Comparison of ENCODE assay signal across 1 cellular context in genomic region chr10:88880287-88881094, GRCh38.
TF ChIP-seq lines count a peak whose summit lies in the region.

No MANE protein-coding gene starts in this region.

TF ChIP-seq in K562, 482 proteins besides CTCF, POLR2A, EP300 and RAD21 (continued from another document):
- TF ChIP-seq L3MBTL2 (IDR thresholded peaks at IDR 0.05) (0 out of 2 replicates have a peak, but pooled peaks have one; percentile 33), NRF1 (conservative IDR thresholded peaks at IDR 0.05 in 1 of 2, IDR thresholded peaks at IDR 0.05 in 1 of 2) (peak; percentile 50 to 55; a peak in 3 of 4 replicates), ZBTB9 (CRISPR knock-in tag; IDR thresholded peaks at IDR 0.05) (0 out of 2 replicates have a peak, but pooled peaks have one; percentile 53), ZBTB43 (CRISPR knock-in tag; IDR thresholded peaks at IDR 0.05) (no peak), HDAC6 (IDR thresholded peaks at IDR 0.05; ENCODE audit: low read depth, low read length) (no peak), ZNF280B (CRISPR knock-in tag; IDR thresholded peaks at IDR 0.05) (no peak), BACH1 (tag; IDR thresholded peaks at IDR 0.05) (no peak), HCFC1 (IDR thresholded peaks at IDR 0.05; ENCODE audit: low read depth, low read length) (no peak), CXXC5 (CRISPR knock-in tag; IDR thresholded peaks at IDR 0.05) (peak; percentile 32; the same call in 1 of the 2 replicates), CTBP1 (IDR thresholded peaks at IDR 0.05; ENCODE audit: borderline replicate concordance) (0 out of 2 replicates have a peak, but pooled peaks have one; percentile 43)
